1 cellular context compared by ENCODE assay signal in genomic region chr1:234780531-234781162, GRCh38.
TF ChIP-seq lines count a peak whose summit lies in the region.

No MANE protein-coding gene starts in this region.

TF ChIP-seq in WTC11, 78 proteins besides CTCF, POLR2A, EP300 and RAD21 (continued from another document):
- TF ChIP-seq USF1 (CRISPR knock-in tag; IDR thresholded peaks at IDR 0.05) (no peak), NR3C1 (CRISPR knock-in tag; conservative IDR thresholded peaks at IDR 0.05; ENCODE audit: low read depth) (no peak), MAX (CRISPR knock-in tag; IDR thresholded peaks at IDR 0.05) (no peak), ZNF532 (CRISPR knock-in tag; IDR thresholded peaks at IDR 0.05; ENCODE audit: borderline replicate concordance) (no peak), OVOL2 (CRISPR knock-in tag; IDR thresholded peaks at IDR 0.05; ENCODE audit: borderline replicate concordance) (no peak), SMAD3 (CRISPR knock-in tag; IDR thresholded peaks at IDR 0.05; ENCODE audit: borderline replicate concordance) (no peak)
